In the genomic region with DNA sequence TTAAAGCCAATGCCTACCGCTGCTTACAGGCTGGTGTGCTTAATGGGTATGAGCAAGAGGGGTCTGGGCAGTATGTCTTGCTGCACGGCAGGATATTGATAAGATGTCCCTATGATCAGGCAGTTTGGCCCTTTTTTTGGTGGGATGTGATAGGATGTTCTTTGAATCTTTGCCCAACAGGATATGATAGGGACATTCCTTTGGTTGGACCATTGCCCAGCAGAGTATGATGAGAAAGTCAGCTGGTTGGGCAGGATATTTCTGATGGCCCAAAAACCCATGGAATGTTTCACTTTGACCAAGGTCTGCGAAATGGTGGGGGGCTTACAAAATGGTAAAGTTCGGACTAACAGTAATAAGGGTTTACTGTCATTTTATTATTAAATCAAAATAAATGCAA, we compare ENCODE assay signal across 24 cellular contexts.
A peak's percentile ranks its signal among the peaks of the same experiment; 100 is the strongest.
DNase-seq lines count a peak whose midpoint lies in the region; ATAC-seq and TF ChIP-seq lines count a peak whose summit lies in the region.
"Had no signal": no experiment of that assay in that cellular context is flagged by ENCODE, and none has a peak within 500 bp of the region (broad histone marks: within the 10 kb centered on the region; RNA-seq: fewer than 3 reads in every experiment).

No MANE protein-coding gene starts in this region.

- POLR2A ChIA-PET in WTC11 (lab: Charles Lee), result no interaction called here

- H3K4me3 Mint-ChIP-seq in WTC11, result no peak overlapping the region
- H3K4me3 Mint-ChIP-seq: activated CD8-positive, alpha-beta memory T cell treated with anti-CD3 and anti-CD28 coated beads, Interleukin-2, amount 10 ng/mL, durations not matched to agents 7 days and 5 days; activated naive CD4-positive, alpha-beta T cell treated with anti-CD3 and anti-CD28 coated beads, Interleukin-2, amount 50 U/mL, for 24 hours; activated T-helper 1 cell treated with anti-CD3 and anti-CD28 coated beads, Interleukin-12 subunit alpha, Interleukin-12 subunit beta, Interleukin-2, Interleukin-4 antibody, amounts not matched to agents 30 ng/mL and 10 ng/mL and 1 ng/mL, durations not matched to agents 14 hours and 24 hours and 36 hours; CD4-positive, alpha-beta T cell; endodermal cell; neural progenitor cell had no signal

- H3K27ac ChIP-seq in RWPE2 (ENCODE audit: poor library complexity, severe bottlenecking), result no peak overlapping the region
- H3K27ac ChIP-seq in upper lobe of left lung, result no peak overlapping the region
- H3K27ac ChIP-seq: colonic mucosa, hepatocyte, neural progenitor cell, psoas muscle, vagina had no signal

- H3K27me3 Mint-ChIP-seq in WTC11 (ENCODE audit: low read depth), result no peaks in the 10 kb centered on the region
- H3K27me3 Mint-ChIP-seq: activated CD8-positive, alpha-beta memory T cell treated with anti-CD3 and anti-CD28 coated beads, Interleukin-2, amount 10 ng/mL, durations not matched to agents 7 days and 5 days; activated naive CD4-positive, alpha-beta T cell treated with anti-CD3 and anti-CD28 coated beads, Interleukin-2, amount 50 U/mL, for 24 hours; CD4-positive, alpha-beta T cell had no signal

- no peak for TF ChIP-seq CTCF in RWPE2 (IDR thresholded peaks at IDR 0.05; ENCODE audit: poor library complexity, severe bottlenecking)
- TF ChIP-seq CTCF in upper lobe of left lung (IDR thresholded peaks at IDR 0.05), result no peak
- TF ChIP-seq CTCF in WTC11 (IDR thresholded peaks at IDR 0.05), result no peak

- peak; percentile 25; the same call in 1 of the 3 replicates for ATAC-seq in RWPE2 (ENCODE audit: low read depth)
- no peak for ATAC-seq in HG02759 (IDR thresholded peaks at IDR 0.05; ENCODE audit: unreplicated experiment)
- ATAC-seq in upper lobe of left lung (ENCODE audit: low FRiP score in 2 of 2), result no peak
- ATAC-seq in WTC11, result no peak
- ATAC-seq: activated CD8-positive, alpha-beta memory T cell treated with anti-CD3 and anti-CD28 coated beads, Interleukin-2, amount 10 ng/mL, durations not matched to agents 7 days and 5 days; psoas muscle had no signal

- TF ChIP-seq EP300 in upper lobe of left lung (IDR thresholded peaks at IDR 0.05), result no peak

- H3K9me3 Mint-ChIP-seq in WTC11, result no peaks in the 10 kb centered on the region
- H3K9me3 Mint-ChIP-seq: endodermal cell had no signal

- H3K9me3 ChIP-seq in RWPE2 (ENCODE audit: severe bottlenecking) (no peaks in the 10 kb centered on the region), upper lobe of left lung (no peaks in the 10 kb centered on the region)
- H3K9me3 ChIP-seq: colonic mucosa, psoas muscle, vagina had no signal

- no peak overlapping the region for H3K27ac Mint-ChIP-seq in WTC11
- H3K27ac Mint-ChIP-seq: activated CD8-positive, alpha-beta memory T cell treated with anti-CD3 and anti-CD28 coated beads, Interleukin-2, amount 10 ng/mL, durations not matched to agents 7 days and 5 days; activated naive CD4-positive, alpha-beta T cell treated with anti-CD3 and anti-CD28 coated beads, Interleukin-2, amount 50 U/mL, for 24 hours; activated T-helper 1 cell treated with anti-CD3 and anti-CD28 coated beads, Interleukin-12 subunit alpha, Interleukin-12 subunit beta, Interleukin-2, Interleukin-4 antibody, amounts not matched to agents 30 ng/mL and 10 ng/mL and 1 ng/mL, durations not matched to agents 14 hours and 24 hours and 36 hours; CD4-positive, alpha-beta T cell; endodermal cell had no signal

- 64 to 69% methylated on average over 4 of the region's 4 CpGs for WGBS in upper lobe of left lung, 2 donors

- peaks cover 3% of the 10 kb centered on the region for H3K27me3 ChIP-seq in RWPE2 (ENCODE audit: insufficient read depth, poor library complexity, severe bottlenecking)
- H3K27me3 ChIP-seq in upper lobe of left lung, result no peaks in the 10 kb centered on the region
- H3K27me3 ChIP-seq: colonic mucosa, hepatocyte, neural progenitor cell, vagina had no signal

- H3K36me3 ChIP-seq in RWPE2 (ENCODE audit: low read depth), result no peaks in the 10 kb centered on the region
- no peaks in the 10 kb centered on the region for H3K36me3 ChIP-seq in upper lobe of left lung
- H3K36me3 ChIP-seq: colonic mucosa, neural progenitor cell, vagina had no signal

- peak; percentile 2 for DNase-seq in HCEC 1CT
- no peak for DNase-seq in RWPE2 (ENCODE audit: low spot score)
- peak; percentile 11 to 74 for DNase-seq in dermis microvascular lymphatic vessel endothelial cell (ENCODE audit: low read depth in 2 of 2)
- peak; percentile 8 for DNase-seq in non-pigmented ciliary epithelial cell (ENCODE audit: low read depth)
- DNase-seq in upper lobe of left lung, result no peak
- no peak for DNase-seq in WTC11 (ENCODE audit: low spot score)
- DNase-seq: activated CD4-positive, alpha-beta T cell treated with anti-CD3 and anti-CD28 coated beads for 48 hours; activated CD8-positive, alpha-beta memory T cell treated with anti-CD3 and anti-CD28 coated beads, Interleukin-2, amount 10 ng/mL, durations not matched to agents 7 days and 5 days; CD4-positive, alpha-beta T cell; colonic mucosa; DMS 273 treated with DMSO at 0.1 percent for 48 hours; endodermal cell; Karpas-422; NCI-H1092; NCI-H2029; NCI-H82; psoas muscle; SHP77 treated with DMSO at 0.1 percent for 48 hours had no signal

- CTCF ChIA-PET in WTC11 (lab: Charles Lee), result no interaction called here

- H3K36me3 Mint-ChIP-seq in WTC11, result no peaks in the 10 kb centered on the region
- H3K36me3 Mint-ChIP-seq: activated CD8-positive, alpha-beta memory T cell treated with anti-CD3 and anti-CD28 coated beads, Interleukin-2, amount 10 ng/mL, durations not matched to agents 7 days and 5 days; activated naive CD4-positive, alpha-beta T cell treated with anti-CD3 and anti-CD28 coated beads, Interleukin-2, amount 50 U/mL, for 24 hours; neural progenitor cell had no signal

- peaks cover 10% of the 10 kb centered on the region for H3K4me1 ChIP-seq in RWPE2 (ENCODE audit: insufficient read depth, poor library complexity, severe bottlenecking)
- no peaks in the 10 kb centered on the region for H3K4me1 ChIP-seq in upper lobe of left lung
- H3K4me1 ChIP-seq: colonic mucosa, psoas muscle, vagina had no signal

- H3K4me3 ChIP-seq in RWPE2 (ENCODE audit: severe bottlenecking) (no peak overlapping the region), upper lobe of left lung (no peak overlapping the region)
- H3K4me3 ChIP-seq: colonic mucosa, hepatocyte, neural progenitor cell, psoas muscle, vagina had no signal

- TF ChIP-seq POLR2A in upper lobe of left lung (IDR thresholded peaks at IDR 0.05), result no peak

- H3K4me1 Mint-ChIP-seq in WTC11, result peaks cover 2% of the 10 kb centered on the region; the same call in 1 of the 2 replicates
- H3K4me1 Mint-ChIP-seq: activated CD8-positive, alpha-beta memory T cell treated with anti-CD3 and anti-CD28 coated beads, Interleukin-2, amount 10 ng/mL, durations not matched to agents 7 days and 5 days; activated naive CD4-positive, alpha-beta T cell treated with anti-CD3 and anti-CD28 coated beads, Interleukin-2, amount 50 U/mL, for 24 hours; endodermal cell had no signal

TF ChIP-seq in WTC11, 78 proteins besides CTCF, POLR2A, EP300 and RAD21 (continues in another document):
- TF ChIP-seq ATF3 (CRISPR knock-in tag; conservative IDR thresholded peaks at IDR 0.05) (no peak), RELA (CRISPR knock-in tag; IDR thresholded peaks at IDR 0.05; ENCODE audit: borderline replicate concordance) (no peak), CREB1 (CRISPR knock-in tag; IDR thresholded peaks at IDR 0.05) (no peak), SP1 (CRISPR knock-in tag; conservative IDR thresholded peaks at IDR 0.05) (no peak), IRF2 (CRISPR knock-in tag; IDR thresholded peaks at IDR 0.05; ENCODE audit: borderline replicate concordance, low read depth) (no peak), ZBTB21 (CRISPR knock-in tag; IDR thresholded peaks at IDR 0.05; ENCODE audit: borderline replicate concordance) (no peak)
- TF ChIP-seq, protein P1, sequence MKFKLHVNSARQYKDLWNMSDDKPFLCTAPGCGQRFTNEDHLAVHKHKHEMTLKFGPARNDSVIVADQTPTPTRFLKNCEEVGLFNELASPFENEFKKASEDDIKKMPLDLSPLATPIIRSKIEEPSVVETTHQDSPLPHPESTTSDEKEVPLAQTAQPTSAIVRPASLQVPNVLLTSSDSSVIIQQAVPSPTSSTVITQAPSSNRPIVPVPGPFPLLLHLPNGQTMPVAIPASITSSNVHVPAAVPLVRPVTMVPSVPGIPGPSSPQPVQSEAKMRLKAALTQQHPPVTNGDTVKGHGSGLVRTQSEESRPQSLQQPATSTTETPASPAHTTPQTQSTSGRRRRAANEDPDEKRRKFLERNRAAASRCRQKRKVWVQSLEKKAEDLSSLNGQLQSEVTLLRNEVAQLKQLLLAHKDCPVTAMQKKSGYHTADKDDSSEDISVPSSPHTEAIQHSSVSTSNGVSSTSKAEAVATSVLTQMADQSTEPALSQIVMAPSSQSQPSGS (CRISPR knock-in tag; IDR thresholded peaks at IDR 0.05; ENCODE audit: borderline replicate concordance, low read depth), result no peak
- TF ChIP-seq, protein P2, sequence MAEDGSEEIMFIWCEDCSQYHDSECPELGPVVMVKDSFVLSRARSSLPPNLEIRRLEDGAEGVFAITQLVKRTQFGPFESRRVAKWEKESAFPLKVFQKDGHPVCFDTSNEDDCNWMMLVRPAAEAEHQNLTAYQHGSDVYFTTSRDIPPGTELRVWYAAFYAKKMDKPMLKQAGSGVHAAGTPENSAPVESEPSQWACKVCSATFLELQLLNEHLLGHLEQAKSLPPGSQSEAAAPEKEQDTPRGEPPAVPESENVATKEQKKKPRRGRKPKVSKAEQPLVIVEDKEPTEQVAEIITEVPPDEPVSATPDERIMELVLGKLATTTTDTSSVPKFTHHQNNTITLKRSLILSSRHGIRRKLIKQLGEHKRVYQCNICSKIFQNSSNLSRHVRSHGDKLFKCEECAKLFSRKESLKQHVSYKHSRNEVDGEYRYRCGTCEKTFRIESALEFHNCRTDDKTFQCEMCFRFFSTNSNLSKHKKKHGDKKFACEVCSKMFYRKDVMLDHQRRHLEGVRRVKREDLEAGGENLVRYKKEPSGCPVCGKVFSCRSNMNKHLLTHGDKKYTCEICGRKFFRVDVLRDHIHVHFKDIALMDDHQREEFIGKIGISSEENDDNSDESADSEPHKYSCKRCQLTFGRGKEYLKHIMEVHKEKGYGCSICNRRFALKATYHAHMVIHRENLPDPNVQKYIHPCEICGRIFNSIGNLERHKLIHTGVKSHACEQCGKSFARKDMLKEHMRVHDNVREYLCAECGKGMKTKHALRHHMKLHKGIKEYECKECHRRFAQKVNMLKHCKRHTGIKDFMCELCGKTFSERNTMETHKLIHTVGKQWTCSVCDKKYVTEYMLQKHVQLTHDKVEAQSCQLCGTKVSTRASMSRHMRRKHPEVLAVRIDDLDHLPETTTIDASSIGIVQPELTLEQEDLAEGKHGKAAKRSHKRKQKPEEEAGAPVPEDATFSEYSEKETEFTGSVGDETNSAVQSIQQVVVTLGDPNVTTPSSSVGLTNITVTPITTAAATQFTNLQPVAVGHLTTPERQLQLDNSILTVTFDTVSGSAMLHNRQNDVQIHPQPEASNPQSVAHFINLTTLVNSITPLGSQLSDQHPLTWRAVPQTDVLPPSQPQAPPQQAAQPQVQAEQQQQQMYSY (CRISPR knock-in tag; IDR thresholded peaks at IDR 0.05), result no peak

Comparison
In these comparisons a context has a peak if more than half of its experiments do, and no peak if none do; other contexts are left out.
1. DNase-seq: peak in HCEC 1CT (single experiment), dermis microvascular lymphatic vessel endothelial cell (2 of 2) and non-pigmented ciliary epithelial cell (single experiment); none in RWPE2 (single experiment), upper lobe of left lung (0 of 2) and WTC11 (single experiment).